Comparison of ENCODE assay signal across 9 cellular contexts in the genomic region with DNA sequence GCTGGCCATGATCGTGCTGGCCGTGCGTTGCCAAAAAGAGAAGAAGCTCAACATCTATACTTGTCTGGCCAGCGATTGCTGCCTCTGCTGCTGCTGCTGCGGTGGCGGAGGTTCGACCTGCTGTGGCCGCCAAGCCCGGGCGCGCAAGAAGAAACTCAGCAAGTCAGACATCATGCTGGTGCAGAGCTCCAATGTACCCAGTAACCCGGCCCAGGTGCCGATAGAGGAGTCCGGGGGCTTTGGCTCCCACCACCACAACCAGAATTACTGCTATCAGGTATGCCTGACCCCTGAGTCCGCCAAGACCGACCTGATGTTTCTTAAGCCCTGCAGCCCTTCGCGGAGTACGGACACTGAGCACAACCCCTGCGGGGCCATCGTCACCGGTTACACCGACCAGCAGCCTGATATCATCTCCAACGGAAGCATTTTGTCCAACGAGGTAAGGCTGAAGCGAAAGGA. TPM values are rescaled to one million over a fixed set of nuclear protein-coding genes. Genes with fewer than 3 reads are reported as not detected.
DNase-seq lines count a peak whose midpoint lies in the region.
"Had no signal": no experiment of that assay in that cellular context is flagged by ENCODE, and none has a peak within 500 bp of the region (broad histone marks: within the 10 kb centered on the region; RNA-seq: fewer than 3 reads in every experiment).

No MANE protein-coding gene starts in this region.

- no peaks in the 10 kb centered on the region for H3K9me3 Mint-ChIP-seq in T-helper 2 cell treated with Interferon-gamma antibody and Interleukin-4, amounts not matched to agents 5 μg/mL and 100 μg/mL, for 36 hours

- H3K9ac ChIP-seq in subcutaneous abdominal adipose tissue (ENCODE audit: low read length in 5 of 5) = no peak overlapping the region

- H3K27me3 ChIP-seq in subcutaneous abdominal adipose tissue (ENCODE audit: control insufficient read depth in 5 of 5, insufficient read depth in 4 of 5, low read length in 5 of 5) (peaks cover 40 to 60% (median 41%) of the 10 kb centered on the region in 5 donors), MG63 (peaks cover 66% of the 10 kb centered on the region)

- H3K4me3 ChIP-seq in subcutaneous abdominal adipose tissue (ENCODE audit: low read depth in 1 of 5, low read length in 5 of 5) (peak overlapping the region in 4 of 5 donors; percentile 4 to 34 (median 24)), MG63 (no peak overlapping the region)

- H3K4me3 Mint-ChIP-seq in T-helper 2 cell treated with Interferon-gamma antibody and Interleukin-4, amounts not matched to agents 5 μg/mL and 100 μg/mL, for 36 hours = no peak overlapping the region

- DNase-seq in T-helper 2 cell treated with Interferon-gamma antibody and Interleukin-4, amounts not matched to agents 5 μg/mL and 100 μg/mL, for 36 hours (ENCODE audit: low spot score) = no peak
- DNase-seq in T-helper 2 cell (no peak), astrocyte of the hippocampus (ENCODE audit: low read depth, low spot score) (peak; percentile 63), iPS-NIHi7 (ENCODE audit: extremely low spot score) (peak; percentile 10), MG63 (no peak), mucosa of gallbladder (ENCODE audit: low spot score) (no peak)
- no peak for DNase-seq in activated effector memory CD4-positive, alpha-beta T cell treated with anti-CD3 and anti-CD28 coated beads, Interleukin-2, amount 50 U/mL, for 16 hours
- DNase-seq: NCI-H2029 treated with DMSO at 0.1 percent for 48 hours had no signal

- H3K27ac Mint-ChIP-seq in T-helper 2 cell treated with Interferon-gamma antibody and Interleukin-4, amounts not matched to agents 5 μg/mL and 100 μg/mL, for 36 hours = peak overlapping the region; percentile 71

- no peaks in the 10 kb centered on the region for H3K36me3 ChIP-seq in subcutaneous abdominal adipose tissue (ENCODE audit: control insufficient read depth in 5 of 5, insufficient read depth in 5 of 5, low read length in 5 of 5)
- no peaks in the 10 kb centered on the region for H3K36me3 ChIP-seq in MG63

- peaks cover 15% of the 10 kb centered on the region for H3K4me1 Mint-ChIP-seq in T-helper 2 cell treated with Interferon-gamma antibody and Interleukin-4, amounts not matched to agents 5 μg/mL and 100 μg/mL, for 36 hours (ENCODE audit: low read depth)

- H3K4me1 ChIP-seq in subcutaneous abdominal adipose tissue (ENCODE audit: control insufficient read depth in 5 of 5, insufficient read depth in 5 of 5, low read length in 5 of 5) = peaks cover 7 to 57% (median 57%) of the 10 kb centered on the region in 5 donors

- H3K9me3 ChIP-seq in subcutaneous abdominal adipose tissue (ENCODE audit: control insufficient read depth in 5 of 5, low read length in 5 of 5) (peaks cover 0 to 2% (median 0%) of the 10 kb centered on the region in 5 donors), MG63 (no peaks in the 10 kb centered on the region)

- H3K27ac ChIP-seq in subcutaneous abdominal adipose tissue (ENCODE audit: low read depth, low read length) = no peak overlapping the region

- peaks cover 64% of the 10 kb centered on the region for H3K27me3 Mint-ChIP-seq in T-helper 2 cell treated with Interferon-gamma antibody and Interleukin-4, amounts not matched to agents 5 μg/mL and 100 μg/mL, for 36 hours (ENCODE audit: low read depth)

- peaks cover 2% of the 10 kb centered on the region for H3K36me3 Mint-ChIP-seq in T-helper 2 cell treated with Interferon-gamma antibody and Interleukin-4, amounts not matched to agents 5 μg/mL and 100 μg/mL, for 36 hours (ENCODE audit: low read depth)

RNA-seq across cellular contexts. Expression of a gene that starts 3.3 kb away (rescaled TPM):
- 0.03 TPM in 1 of 2 replicates, not detected in the other for total RNA-seq in MG63 (2014; rRNA removed; shearing (Covaris generic); ENCODE audit: low replicate concordance)
- total RNA-seq in mucosa of gallbladder = 1.0 TPM

Comparison
In these comparisons a context has a peak if more than half of its experiments do, and no peak if none do; other contexts are left out.
1. DNase-seq: peak in astrocyte of the hippocampus (single experiment) and iPS-NIHi7 (single experiment); none in T-helper 2 cell treated with Interferon-gamma antibody and Interleukin-4, amounts not matched to agents 5 μg/mL and 100 μg/mL, for 36 hours (single experiment), T-helper 2 cell (0 of 5), MG63 (single experiment), mucosa of gallbladder (single experiment) and activated effector memory CD4-positive, alpha-beta T cell treated with anti-CD3 and anti-CD28 coated beads, Interleukin-2, amount 50 U/mL, for 16 hours (single experiment).